16 cellular contexts compared by ENCODE assay signal in the genomic region with DNA sequence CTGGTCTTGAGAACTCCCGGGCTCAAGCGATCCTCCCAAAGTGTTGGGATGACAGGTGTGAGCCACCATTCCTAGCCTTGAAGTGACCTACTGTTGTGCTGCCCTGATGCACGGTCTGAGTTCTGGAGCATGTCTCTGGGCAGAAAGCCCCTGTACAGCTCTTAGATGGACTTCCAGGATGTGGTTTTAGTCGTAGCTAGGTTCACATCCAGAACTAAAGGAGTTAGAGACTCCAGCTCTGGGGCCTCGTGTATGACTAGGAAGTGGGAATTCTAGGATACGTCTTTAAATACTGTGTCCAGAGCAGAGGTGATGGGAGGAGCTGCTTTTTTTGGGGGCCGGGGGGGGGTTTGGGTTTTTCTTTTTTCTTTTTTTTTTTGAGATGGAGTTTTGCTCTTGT. TPM values are rescaled to one million over a fixed set of nuclear protein-coding genes. Genes with fewer than 3 reads are reported as not detected.
DNase-seq lines count a peak whose midpoint lies in the region; ATAC-seq and TF ChIP-seq lines count a peak whose summit lies in the region.
"Had no signal": no experiment of that assay in that cellular context is flagged by ENCODE, and none has a peak within 500 bp of the region (broad histone marks: within the 10 kb centered on the region; RNA-seq: fewer than 3 reads in every experiment).

No MANE protein-coding gene starts in this region.

- peaks cover 33 to 78% of the 10 kb centered on the region in 2 donors for H3K4me1 ChIP-seq in adrenal gland (replicated peaks in 1 of 2)
- H3K4me1 ChIP-seq: HAP-1 had no signal

- 69 to 74% (median 72%) methylated on average over 7 of the region's 7 CpGs for WGBS in adrenal gland, 4 donors

- ATAC-seq in HG03139 (IDR thresholded peaks at IDR 0.05; ENCODE audit: unreplicated experiment) (no peak), HG03520 (IDR thresholded peaks at IDR 0.05; ENCODE audit: unreplicated experiment) (no peak)

- H3K27me3 ChIP-seq in adrenal gland, result no peaks in the 10 kb centered on the region
- H3K27me3 ChIP-seq: sigmoid colon, tibial nerve had no signal

- no peaks in the 10 kb centered on the region for H3K27me3 Mint-ChIP-seq in T-helper 1 cell treated with Interleukin-12 subunit alpha and Interleukin-12 subunit beta and Interleukin-4 antibody, amounts not matched to agents 30 μg/mL and 1 μg/mL, for 36 hours (ENCODE audit: low read depth)
- no peaks in the 10 kb centered on the region; the same call in none of the 2 replicates for H3K27me3 Mint-ChIP-seq in HFFc6 (ENCODE audit: insufficient read depth)
- H3K27me3 Mint-ChIP-seq in activated T-helper 1 cell treated with anti-CD3 and anti-CD28 coated beads, Interleukin-12 subunit alpha, Interleukin-12 subunit beta, Interleukin-2, Interleukin-4 antibody, amounts not matched to agents 30 ng/mL and 10 ng/mL and 1 ng/mL, durations not matched to agents 14 hours and 24 hours and 36 hours (ENCODE audit: insufficient read depth), result no peaks in the 10 kb centered on the region

- H3K36me3 ChIP-seq in adrenal gland (replicated peaks in 1 of 2), result peaks cover 0 to 8% of the 10 kb centered on the region in 2 donors

- TF ChIP-seq CTCF in HFFc6 (IDR thresholded peaks at IDR 0.05) (no peak), adrenal gland (IDR thresholded peaks at IDR 0.05) (no peak)

- peak overlapping the region; percentile 82 for H3K27ac Mint-ChIP-seq in T-helper 1 cell treated with Interleukin-12 subunit alpha and Interleukin-12 subunit beta and Interleukin-4 antibody, amounts not matched to agents 30 μg/mL and 1 μg/mL, for 36 hours
- H3K27ac Mint-ChIP-seq in HFFc6, result peak overlapping the region; percentile 33; the same call in 1 of the 2 replicates
- H3K27ac Mint-ChIP-seq in activated T-helper 1 cell treated with anti-CD3 and anti-CD28 coated beads, Interleukin-12 subunit alpha, Interleukin-12 subunit beta, Interleukin-2, Interleukin-4 antibody, amounts not matched to agents 30 ng/mL and 10 ng/mL and 1 ng/mL, durations not matched to agents 14 hours and 24 hours and 36 hours, result peak overlapping the region; percentile 69

- intact Hi-C loops in activated T-helper 1 cell treated with anti-CD3 and anti-CD28 coated beads, Interleukin-12 subunit alpha, Interleukin-12 subunit beta, Interleukin-2, Interleukin-4 antibody, amounts not matched to agents 30 ng/mL and 10 ng/mL and 1 ng/mL, durations not matched to agents 14 hours and 24 hours and 36 hours (cut with micrococcal nuclease), result no loop called here
- intact Hi-C loops in adrenal gland (cut with DNase I), result loop anchor here in 1 of 2 donors (10.0 kb wide), 1 partner anchor 249 kb away; no protein-coding TSS in a partner anchor

- no peak overlapping the region for H3K27ac ChIP-seq in adrenal gland
- H3K27ac ChIP-seq: 22Rv1, sigmoid colon, tibial nerve had no signal

- H3K4me3 ChIP-seq in adrenal gland, result no peak overlapping the region
- H3K4me3 ChIP-seq: HAP-1, sigmoid colon, tibial nerve had no signal

- peaks cover 42% of the 10 kb centered on the region for H3K4me1 Mint-ChIP-seq in T-helper 1 cell treated with Interleukin-12 subunit alpha and Interleukin-12 subunit beta and Interleukin-4 antibody, amounts not matched to agents 30 μg/mL and 1 μg/mL, for 36 hours (ENCODE audit: low read depth)
- peaks cover 84% of the 10 kb centered on the region for H3K4me1 Mint-ChIP-seq in HFFc6 (ENCODE audit: low read depth)
- H3K4me1 Mint-ChIP-seq in activated T-helper 1 cell treated with anti-CD3 and anti-CD28 coated beads, Interleukin-12 subunit alpha, Interleukin-12 subunit beta, Interleukin-2, Interleukin-4 antibody, amounts not matched to agents 30 ng/mL and 10 ng/mL and 1 ng/mL, durations not matched to agents 14 hours and 24 hours and 36 hours (ENCODE audit: low read depth), result peaks cover 63% of the 10 kb centered on the region

- H3K9me3 Mint-ChIP-seq in T-helper 1 cell treated with Interleukin-12 subunit alpha and Interleukin-12 subunit beta and Interleukin-4 antibody, amounts not matched to agents 30 μg/mL and 1 μg/mL, for 36 hours, result no peaks in the 10 kb centered on the region
- no peaks in the 10 kb centered on the region for H3K9me3 Mint-ChIP-seq in HFFc6
- no peaks in the 10 kb centered on the region for H3K9me3 Mint-ChIP-seq in activated T-helper 1 cell treated with anti-CD3 and anti-CD28 coated beads, Interleukin-12 subunit alpha, Interleukin-12 subunit beta, Interleukin-2, Interleukin-4 antibody, amounts not matched to agents 30 ng/mL and 10 ng/mL and 1 ng/mL, durations not matched to agents 14 hours and 24 hours and 36 hours

- peak overlapping the region; percentile 58 for H3K4me3 Mint-ChIP-seq in T-helper 1 cell treated with Interleukin-12 subunit alpha and Interleukin-12 subunit beta and Interleukin-4 antibody, amounts not matched to agents 30 μg/mL and 1 μg/mL, for 36 hours
- no peak overlapping the region for H3K4me3 Mint-ChIP-seq in HFFc6
- H3K4me3 Mint-ChIP-seq in activated T-helper 1 cell treated with anti-CD3 and anti-CD28 coated beads, Interleukin-12 subunit alpha, Interleukin-12 subunit beta, Interleukin-2, Interleukin-4 antibody, amounts not matched to agents 30 ng/mL and 10 ng/mL and 1 ng/mL, durations not matched to agents 14 hours and 24 hours and 36 hours, result peak overlapping the region; percentile 65

- no peak for TF ChIP-seq POLR2A in adrenal gland (IDR thresholded peaks at IDR 0.05)

- peaks cover 11% of the 10 kb centered on the region for H3K36me3 Mint-ChIP-seq in T-helper 1 cell treated with Interleukin-12 subunit alpha and Interleukin-12 subunit beta and Interleukin-4 antibody, amounts not matched to agents 30 μg/mL and 1 μg/mL, for 36 hours (ENCODE audit: low read depth)
- no peaks in the 10 kb centered on the region; the same call in 1 of the 2 replicates for H3K36me3 Mint-ChIP-seq in HFFc6 (ENCODE audit: low read depth)
- peaks cover 24% of the 10 kb centered on the region for H3K36me3 Mint-ChIP-seq in activated T-helper 1 cell treated with anti-CD3 and anti-CD28 coated beads, Interleukin-12 subunit alpha, Interleukin-12 subunit beta, Interleukin-2, Interleukin-4 antibody, amounts not matched to agents 30 ng/mL and 10 ng/mL and 1 ng/mL, durations not matched to agents 14 hours and 24 hours and 36 hours (ENCODE audit: low read depth)

- DNase-seq in T-helper 1 cell (no peak), HFFc6 (no peak), iris pigment epithelial cell (ENCODE audit: low read depth) (peak; percentile 28), adrenal gland (no peak)
- no peak for DNase-seq in activated T-helper 1 cell treated with anti-CD3 and anti-CD28 coated beads, Interleukin-12 subunit alpha, Interleukin-12 subunit beta, Interleukin-2, Interleukin-4 antibody, amounts not matched to agents 30 ng/mL and 10 ng/mL and 1 ng/mL, durations not matched to agents 14 hours and 24 hours and 36 hours (ENCODE audit: low spot score)
- DNase-seq: midbrain; NCI-H1092; NCI-H748 treated with DMSO at 0.1 percent for 48 hours; sigmoid colon; stimulated activated CD4-positive, alpha-beta T cell treated with anti-CD3 and anti-CD28 coated beads, Interleukin-2, amount 100 ng/mL, for 48 hours had no signal

- no peaks in the 10 kb centered on the region for H3K9me3 ChIP-seq in adrenal gland (replicated peaks in 1 of 3)
- H3K9me3 ChIP-seq: HAP-1, sigmoid colon, tibial nerve had no signal

RNA-seq across cellular contexts. Expression of gene UPF1, which starts 12.2 kb away (rescaled TPM):
- total RNA-seq in HFFc6 (2021; fragmentation: NEBNext Ultra II Directional; extraction: Animal tissue kit (Norgen Biotek cat#: 25700)), result 10 to 100 TPM; 46.3 to 54.7 (median 51.4) TPM
- total RNA-seq in activated T-helper 1 cell treated with anti-CD3 and anti-CD28 coated beads, Interleukin-12 subunit alpha, Interleukin-12 subunit beta, Interleukin-2, Interleukin-4 antibody, amounts not matched to agents 30 ng/mL and 10 ng/mL and 1 ng/mL, durations not matched to agents 14 hours and 24 hours and 36 hours, result 102 and 113 TPM in 2 replicates
- total RNA-seq in adrenal gland, result 100 to 1,000 TPM in 1 of 8 donors, 10 to 100 TPM in 7; 57.7 to 141 (median 80.1) TPM
- 10 to 100 TPM; 27.6 to 80.8 (median 55.1) TPM for polyA plus RNA-seq in adrenal gland

RNA-seq across cellular contexts. Expression of gene CERS1, which starts 52.0 kb away (rescaled TPM):
- 1 to 10 TPM in 5 of 6 experiments, under 1 TPM in 1; 0.96 to 2.1 (median 1.3) TPM for total RNA-seq in HFFc6 (2021; fragmentation: NEBNext Ultra II Directional; extraction: Animal tissue kit (Norgen Biotek cat#: 25700))
- total RNA-seq in activated T-helper 1 cell treated with anti-CD3 and anti-CD28 coated beads, Interleukin-12 subunit alpha, Interleukin-12 subunit beta, Interleukin-2, Interleukin-4 antibody, amounts not matched to agents 30 ng/mL and 10 ng/mL and 1 ng/mL, durations not matched to agents 14 hours and 24 hours and 36 hours, result not detected in 2 replicates
- 1 to 10 TPM in 2 of 8 donors, under 1 TPM in 3, not detected in 3; 0.29 to 2.6 (median 0.92) TPM for total RNA-seq in adrenal gland
- 1 to 10 TPM; 1.8 to 4.3 (median 2.8) TPM for polyA plus RNA-seq in adrenal gland

RNA-seq across cellular contexts. Expression of gene COMP, which starts 52.9 kb away (rescaled TPM):
- total RNA-seq in HFFc6 (2021; fragmentation: NEBNext Ultra II Directional; extraction: Animal tissue kit (Norgen Biotek cat#: 25700)), result 1 to 10 TPM in 3 of 6 experiments, under 1 TPM in 3; 0.67 to 6.1 (median 0.98) TPM
- total RNA-seq in activated T-helper 1 cell treated with anti-CD3 and anti-CD28 coated beads, Interleukin-12 subunit alpha, Interleukin-12 subunit beta, Interleukin-2, Interleukin-4 antibody, amounts not matched to agents 30 ng/mL and 10 ng/mL and 1 ng/mL, durations not matched to agents 14 hours and 24 hours and 36 hours, result not detected in 2 replicates
- total RNA-seq in adrenal gland, result under 1 TPM in 1 of 8 donors, not detected in 7; 0.11 TPM
- polyA plus RNA-seq in adrenal gland, result under 1 TPM in 2 of 3 donors, not detected in 1; 0.16 to 0.17 TPM
